ENCODE assay signal across 1 cellular context in the genomic region with DNA sequence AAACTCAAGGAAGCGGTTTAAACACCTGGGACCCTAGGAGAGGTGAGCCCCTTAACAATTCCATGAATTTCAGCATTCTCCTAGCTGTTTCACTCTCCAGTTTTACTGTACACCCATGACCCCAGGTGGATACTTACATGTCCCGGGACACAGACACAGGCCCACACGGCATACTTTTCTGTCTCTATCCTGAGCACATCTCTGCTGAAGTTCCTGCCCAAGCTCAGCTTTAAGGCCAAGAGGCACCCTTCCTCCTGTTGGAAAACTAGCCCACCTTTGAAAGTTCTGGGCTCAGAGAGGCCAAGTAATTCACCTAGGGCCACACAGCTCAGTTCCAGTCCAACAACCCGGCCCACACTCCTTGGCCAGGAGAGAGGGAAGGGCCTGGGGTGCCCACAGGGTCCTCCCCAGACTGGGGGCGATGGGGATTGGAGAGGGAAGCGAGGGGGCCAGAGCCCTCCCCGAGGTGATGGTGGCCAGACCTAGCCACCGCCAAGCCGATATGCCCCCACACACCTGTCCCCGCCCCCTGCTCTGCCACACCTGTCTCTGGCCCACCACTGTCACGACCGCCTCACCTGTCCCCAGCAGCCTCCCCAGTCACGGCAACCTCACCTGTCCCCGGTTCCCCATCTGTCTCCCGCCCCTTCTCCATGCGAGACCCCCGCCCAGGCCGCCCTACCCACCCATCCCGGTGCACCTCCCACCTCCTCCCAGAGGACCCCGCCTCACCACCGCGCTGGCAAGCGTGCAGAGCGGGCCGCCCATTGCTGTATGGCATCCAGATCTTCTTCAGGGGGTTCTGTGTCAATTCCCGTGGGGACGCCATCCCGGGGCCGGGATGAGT.
TF ChIP-seq lines count a peak whose summit lies in the region.

No MANE protein-coding gene starts in this region.

TF ChIP-seq in liver, 16 proteins besides CTCF, POLR2A, EP300 and RAD21 (continued from another document):
- TF ChIP-seq, protein P1, sequence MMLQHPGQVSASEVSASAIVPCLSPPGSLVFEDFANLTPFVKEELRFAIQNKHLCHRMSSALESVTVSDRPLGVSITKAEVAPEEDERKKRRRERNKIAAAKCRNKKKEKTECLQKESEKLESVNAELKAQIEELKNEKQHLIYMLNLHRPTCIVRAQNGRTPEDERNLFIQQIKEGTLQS (IDR thresholded peaks at IDR 0.05): no peak
- TF ChIP-seq, protein P2, sequence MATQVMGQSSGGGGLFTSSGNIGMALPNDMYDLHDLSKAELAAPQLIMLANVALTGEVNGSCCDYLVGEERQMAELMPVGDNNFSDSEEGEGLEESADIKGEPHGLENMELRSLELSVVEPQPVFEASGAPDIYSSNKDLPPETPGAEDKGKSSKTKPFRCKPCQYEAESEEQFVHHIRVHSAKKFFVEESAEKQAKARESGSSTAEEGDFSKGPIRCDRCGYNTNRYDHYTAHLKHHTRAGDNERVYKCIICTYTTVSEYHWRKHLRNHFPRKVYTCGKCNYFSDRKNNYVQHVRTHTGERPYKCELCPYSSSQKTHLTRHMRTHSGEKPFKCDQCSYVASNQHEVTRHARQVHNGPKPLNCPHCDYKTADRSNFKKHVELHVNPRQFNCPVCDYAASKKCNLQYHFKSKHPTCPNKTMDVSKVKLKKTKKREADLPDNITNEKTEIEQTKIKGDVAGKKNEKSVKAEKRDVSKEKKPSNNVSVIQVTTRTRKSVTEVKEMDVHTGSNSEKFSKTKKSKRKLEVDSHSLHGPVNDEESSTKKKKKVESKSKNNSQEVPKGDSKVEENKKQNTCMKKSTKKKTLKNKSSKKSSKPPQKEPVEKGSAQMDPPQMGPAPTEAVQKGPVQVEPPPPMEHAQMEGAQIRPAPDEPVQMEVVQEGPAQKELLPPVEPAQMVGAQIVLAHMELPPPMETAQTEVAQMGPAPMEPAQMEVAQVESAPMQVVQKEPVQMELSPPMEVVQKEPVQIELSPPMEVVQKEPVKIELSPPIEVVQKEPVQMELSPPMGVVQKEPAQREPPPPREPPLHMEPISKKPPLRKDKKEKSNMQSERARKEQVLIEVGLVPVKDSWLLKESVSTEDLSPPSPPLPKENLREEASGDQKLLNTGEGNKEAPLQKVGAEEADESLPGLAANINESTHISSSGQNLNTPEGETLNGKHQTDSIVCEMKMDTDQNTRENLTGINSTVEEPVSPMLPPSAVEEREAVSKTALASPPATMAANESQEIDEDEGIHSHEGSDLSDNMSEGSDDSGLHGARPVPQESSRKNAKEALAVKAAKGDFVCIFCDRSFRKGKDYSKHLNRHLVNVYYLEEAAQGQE (IDR thresholded peaks at IDR 0.05): no peak
- TF ChIP-seq RXRA (IDR thresholded peaks at IDR 0.05): no peak
- no peak for TF ChIP-seq SP1 (IDR thresholded peaks at IDR 0.05)
